9 cellular contexts compared by ENCODE assay signal in the genomic region with DNA sequence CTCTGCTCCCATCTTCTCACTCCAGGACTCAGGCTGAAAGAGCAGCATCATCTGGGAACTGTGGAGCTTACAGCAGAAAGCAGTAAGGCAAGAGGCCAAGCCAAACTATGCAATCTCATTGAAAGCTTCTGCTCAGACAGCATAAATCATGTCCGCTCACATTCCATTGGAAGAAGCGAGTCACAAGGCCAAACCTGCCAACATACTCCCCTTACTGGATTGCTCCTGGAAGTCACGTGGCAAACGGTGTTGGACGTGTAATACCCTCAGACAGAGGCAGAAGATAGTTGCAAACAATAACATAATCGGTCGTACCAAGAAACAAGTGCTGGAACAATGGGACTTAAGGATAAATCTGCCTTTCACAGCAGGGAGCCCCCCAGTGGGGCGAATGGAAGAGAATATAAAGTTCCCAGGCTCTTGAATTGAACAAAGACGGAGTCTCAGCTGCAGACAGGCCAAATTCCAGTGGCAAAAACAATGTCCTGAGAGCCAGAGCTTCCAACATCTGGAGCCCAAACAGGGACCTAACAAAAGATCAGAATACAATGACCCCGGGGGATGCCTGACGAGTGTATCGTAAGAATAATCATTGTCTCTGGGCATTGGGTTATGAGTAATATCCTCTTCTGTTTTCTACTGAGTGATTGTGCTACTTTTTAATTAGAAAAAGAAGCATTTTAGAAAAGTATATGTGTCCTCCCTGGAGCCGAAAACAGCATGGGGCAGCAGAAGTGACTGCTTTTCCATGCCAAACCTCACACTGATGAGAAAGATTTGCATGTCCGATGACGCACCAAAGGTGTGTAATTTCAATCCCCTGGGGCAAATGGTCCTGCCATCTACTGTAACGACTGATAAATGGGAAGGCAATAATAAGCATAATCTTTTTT.
DNase-seq lines count a peak whose midpoint lies in the region; ATAC-seq, FAIRE-seq and TF ChIP-seq lines count a peak whose summit lies in the region.
"Had no signal": no experiment of that assay in that cellular context is flagged by ENCODE, and none has a peak within 500 bp of the region (broad histone marks: within the 10 kb centered on the region; RNA-seq: fewer than 3 reads in every experiment).

No MANE protein-coding gene starts in this region.

- peaks cover 0 to 10% of the 10 kb centered on the region in 2 experiments; a peak in 2 of 4 replicates for H3K4me1 ChIP-seq in SK-N-SH (ENCODE audit: control insufficient read depth in 1 of 2, insufficient read depth in 2 of 2, low read depth in 1 of 2, low read length in 1 of 2)

- no peaks in the 10 kb centered on the region for H3K9me3 ChIP-seq in SK-N-SH

- peaks cover 29% of the 10 kb centered on the region for H3K27me3 Mint-ChIP-seq in progenitor cell of endocrine pancreas

- H3K27ac Mint-ChIP-seq in progenitor cell of endocrine pancreas = peak overlapping the region; percentile 56
- H3K27ac Mint-ChIP-seq: activated CD8-positive, alpha-beta memory T cell treated with anti-CD3 and anti-CD28 coated beads, Interleukin-2, amount 10 ng/mL, durations not matched to agents 7 days and 5 days had no signal

- no peaks in the 10 kb centered on the region for H3K36me3 Mint-ChIP-seq in progenitor cell of endocrine pancreas (ENCODE audit: insufficient read depth)
- H3K36me3 Mint-ChIP-seq: activated CD8-positive, alpha-beta memory T cell treated with anti-CD3 and anti-CD28 coated beads, Interleukin-2, amount 10 ng/mL, durations not matched to agents 7 days and 5 days had no signal

- no peak overlapping the region for H3K4me3 Mint-ChIP-seq in progenitor cell of endocrine pancreas (ENCODE audit: low read depth)
- H3K4me3 Mint-ChIP-seq: activated CD8-positive, alpha-beta memory T cell treated with anti-CD3 and anti-CD28 coated beads, Interleukin-2, amount 10 ng/mL, durations not matched to agents 7 days and 5 days had no signal

- no peaks in the 10 kb centered on the region for H3K9me2 ChIP-seq in SK-N-SH

- TF ChIP-seq CTCF in SK-N-SH (IDR thresholded peaks at IDR 0.05) (0 out of 2 replicates have a peak, but pooled peaks have one; percentile 6), fibroblast of villous mesenchyme (IDR thresholded peaks at IDR 0.05; ENCODE audit: insufficient read depth, low read depth, low read length) (no peak), progenitor cell of endocrine pancreas (IDR thresholded peaks at IDR 0.05; ENCODE audit: unreplicated experiment) (no peak)

- CTCF ChIA-PET in SK-N-SH (lab: Yijun Ruan, JAX) = no interaction called here

- peak overlapping the region; percentile 72 for H2AFZ ChIP-seq in SK-N-SH (ENCODE audit: low read depth)

- H3K27me3 ChIP-seq in SK-N-SH (ENCODE audit: insufficient read depth) = no peaks in the 10 kb centered on the region

- POLR2A ChIA-PET in SK-N-SH (lab: Yijun Ruan, JAX) = no interaction called here

- peak overlapping the region; percentile 61 for H3K4me2 ChIP-seq in SK-N-SH

- FAIRE-seq in frontal cortex (lab: Jason Lieb, UNC) = no peak

- 49% methylated on average over 16 of the region's 16 CpGs for WGBS in SK-N-SH (ENCODE audit: low lambda C conversion rate)

- H3K9me3 Mint-ChIP-seq in progenitor cell of endocrine pancreas (ENCODE audit: low read depth) = no peaks in the 10 kb centered on the region

- H3K36me3 ChIP-seq in SK-N-SH (replicated peaks in 1 of 2; ENCODE audit: control insufficient read depth in 1 of 2, insufficient read depth in 2 of 2, low read length in 1 of 2) = no peaks in the 10 kb centered on the region

- H3K27ac ChIP-seq in SK-N-SH (ENCODE audit: low read depth in 2 of 2, low read length in 1 of 2) = peak overlapping the region; percentile 62 to 80

- peaks cover 6% of the 10 kb centered on the region for H3K4me1 Mint-ChIP-seq in progenitor cell of endocrine pancreas (ENCODE audit: low read depth)
- H3K4me1 Mint-ChIP-seq: activated CD8-positive, alpha-beta memory T cell treated with anti-CD3 and anti-CD28 coated beads, Interleukin-2, amount 10 ng/mL, durations not matched to agents 7 days and 5 days had no signal

- peaks cover 12% of the 10 kb centered on the region for H3F3A ChIP-seq in SK-N-SH (replicated peaks; ENCODE audit: insufficient read depth)

- no peak for TF ChIP-seq RAD21 in SK-N-SH (IDR thresholded peaks at IDR 0.05; ENCODE audit: low read length)

- H3K9ac ChIP-seq in SK-N-SH = peak overlapping the region; percentile 44; the same call in 1 of the 2 replicates

- no peaks in the 10 kb centered on the region for H3K79me2 ChIP-seq in SK-N-SH (ENCODE audit: insufficient read depth)

- no peaks in the 10 kb centered on the region for H4K20me1 ChIP-seq in SK-N-SH (ENCODE audit: insufficient read depth)

- no peak for ATAC-seq in GM18867 (IDR thresholded peaks at IDR 0.05; ENCODE audit: unreplicated experiment)
- no peak for ATAC-seq in GM18909 (IDR thresholded peaks at IDR 0.05; ENCODE audit: poor library complexity, unreplicated experiment)
- no peak for ATAC-seq in HG03469 (IDR thresholded peaks at IDR 0.05; ENCODE audit: unreplicated experiment)
- ATAC-seq: activated CD8-positive, alpha-beta memory T cell treated with anti-CD3 and anti-CD28 coated beads, Interleukin-2, amount 10 ng/mL, durations not matched to agents 7 days and 5 days had no signal

- H3K4me3 ChIP-seq in SK-N-SH (ENCODE audit: low read depth in 2 of 2, low read length in 1 of 2) = peak overlapping the region; percentile 7 to 24; a peak in 2 of 4 replicates
- H3K4me3 ChIP-seq in fibroblast of villous mesenchyme (ENCODE audit: low read depth, low read length) = no peak overlapping the region

- DNase-seq in ELF-1 (ENCODE audit: low read depth, low spot score) (peak; percentile 72), SK-N-SH (no peak), fibroblast of villous mesenchyme (ENCODE audit: low read depth) (peak; percentile 92), progenitor cell of endocrine pancreas (ENCODE audit: low spot score, unreplicated experiment) (no peak), frontal cortex (ENCODE audit: low spot score in 2 of 2) (no peak)
- DNase-seq: activated CD8-positive, alpha-beta memory T cell treated with anti-CD3 and anti-CD28 coated beads, Interleukin-2, amount 10 ng/mL, durations not matched to agents 7 days and 5 days had no signal

- peak in 1 of 2 experiments; percentile 55; a peak in 1 of 4 replicates for TF ChIP-seq EP300 in SK-N-SH (IDR thresholded peaks at IDR 0.05; ENCODE audit: borderline replicate concordance in 1 of 2, low read depth in 1 of 2, low read length in 1 of 2)

TF ChIP-seq in SK-N-SH, 30 proteins besides CTCF, POLR2A, EP300 and RAD21 (continues in another document):
- TF ChIP-seq, protein P1, sequence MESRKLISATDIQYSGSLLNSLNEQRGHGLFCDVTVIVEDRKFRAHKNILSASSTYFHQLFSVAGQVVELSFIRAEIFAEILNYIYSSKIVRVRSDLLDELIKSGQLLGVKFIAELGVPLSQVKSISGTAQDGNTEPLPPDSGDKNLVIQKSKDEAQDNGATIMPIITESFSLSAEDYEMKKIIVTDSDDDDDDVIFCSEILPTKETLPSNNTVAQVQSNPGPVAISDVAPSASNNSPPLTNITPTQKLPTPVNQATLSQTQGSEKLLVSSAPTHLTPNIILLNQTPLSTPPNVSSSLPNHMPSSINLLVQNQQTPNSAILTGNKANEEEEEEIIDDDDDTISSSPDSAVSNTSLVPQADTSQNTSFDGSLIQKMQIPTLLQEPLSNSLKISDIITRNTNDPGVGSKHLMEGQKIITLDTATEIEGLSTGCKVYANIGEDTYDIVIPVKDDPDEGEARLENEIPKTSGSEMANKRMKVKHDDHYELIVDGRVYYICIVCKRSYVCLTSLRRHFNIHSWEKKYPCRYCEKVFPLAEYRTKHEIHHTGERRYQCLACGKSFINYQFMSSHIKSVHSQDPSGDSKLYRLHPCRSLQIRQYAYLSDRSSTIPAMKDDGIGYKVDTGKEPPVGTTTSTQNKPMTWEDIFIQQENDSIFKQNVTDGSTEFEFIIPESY (IDR thresholded peaks at IDR 0.05; ENCODE audit: borderline replicate concordance, low read depth) = no peak
- TF ChIP-seq, protein P2, sequence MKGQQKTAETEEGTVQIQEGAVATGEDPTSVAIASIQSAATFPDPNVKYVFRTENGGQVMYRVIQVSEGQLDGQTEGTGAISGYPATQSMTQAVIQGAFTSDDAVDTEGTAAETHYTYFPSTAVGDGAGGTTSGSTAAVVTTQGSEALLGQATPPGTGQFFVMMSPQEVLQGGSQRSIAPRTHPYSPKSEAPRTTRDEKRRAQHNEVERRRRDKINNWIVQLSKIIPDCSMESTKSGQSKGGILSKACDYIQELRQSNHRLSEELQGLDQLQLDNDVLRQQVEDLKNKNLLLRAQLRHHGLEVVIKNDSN (IDR thresholded peaks at IDR 0.05; ENCODE audit: borderline replicate concordance, low read depth) = peak; percentile 91
- TF ChIP-seq YY1 (IDR thresholded peaks at IDR 0.05; ENCODE audit: low read depth) = no peak
- peak; percentile 51 for TF ChIP-seq TCF12 (IDR thresholded peaks at IDR 0.05)
- TF ChIP-seq, protein P3, sequence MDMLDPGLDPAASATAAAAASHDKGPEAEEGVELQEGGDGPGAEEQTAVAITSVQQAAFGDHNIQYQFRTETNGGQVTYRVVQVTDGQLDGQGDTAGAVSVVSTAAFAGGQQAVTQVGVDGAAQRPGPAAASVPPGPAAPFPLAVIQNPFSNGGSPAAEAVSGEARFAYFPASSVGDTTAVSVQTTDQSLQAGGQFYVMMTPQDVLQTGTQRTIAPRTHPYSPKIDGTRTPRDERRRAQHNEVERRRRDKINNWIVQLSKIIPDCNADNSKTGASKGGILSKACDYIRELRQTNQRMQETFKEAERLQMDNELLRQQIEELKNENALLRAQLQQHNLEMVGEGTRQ (IDR thresholded peaks at IDR 0.05; ENCODE audit: borderline replicate concordance, low read depth, low read length) = peak; percentile 59
- TF ChIP-seq GABPA (IDR thresholded peaks at IDR 0.05; ENCODE audit: low read depth) = no peak
- TF ChIP-seq POLR2AphosphoS5 (IDR thresholded peaks at IDR 0.05; ENCODE audit: low read depth, low read length) = 0 out of 2 replicates have a peak, but pooled peaks have one; percentile 20
- TF ChIP-seq FOSL2 (IDR thresholded peaks at IDR 0.05; ENCODE audit: borderline replicate concordance, low read depth) = no peak
- no peak for TF ChIP-seq FOXJ3 (CRISPR knock-in tag; IDR thresholded peaks at IDR 0.05)
- TF ChIP-seq GATA2 (CRISPR knock-in tag; IDR thresholded peaks at IDR 0.05) = no peak
- no peak for TF ChIP-seq TEAD4 (IDR thresholded peaks at IDR 0.05; ENCODE audit: borderline replicate concordance, insufficient read depth)
- peak; percentile 51; the same call in 1 of the 2 replicates for TF ChIP-seq SIN3A (IDR thresholded peaks at IDR 0.05; ENCODE audit: borderline replicate concordance, low read depth, low read length)
- no peak for TF ChIP-seq RCOR1 (IDR thresholded peaks at IDR 0.05; ENCODE audit: low read length)
- peak; percentile 75 for TF ChIP-seq NFIC (IDR thresholded peaks at IDR 0.05; ENCODE audit: borderline replicate concordance)
- TF ChIP-seq TAF1 (IDR thresholded peaks at IDR 0.05; ENCODE audit: borderline replicate concordance, low read depth, low read length) = no peak
- no peak for TF ChIP-seq RXRA (IDR thresholded peaks at IDR 0.05; ENCODE audit: borderline replicate concordance, low read depth)
- TF ChIP-seq NRF1 (IDR thresholded peaks at IDR 0.05; ENCODE audit: low read depth, low read length) = no peak
- TF ChIP-seq EZH2phosphoT487 (IDR thresholded peaks at IDR 0.05; ENCODE audit: borderline replicate concordance, low read depth) = no peak

Comparison
In these comparisons a context has a peak if more than half of its experiments do, and no peak if none do; other contexts are left out.
1. DNase-seq: peak in ELF-1 (single experiment) and fibroblast of villous mesenchyme (single experiment); none in SK-N-SH (single experiment), progenitor cell of endocrine pancreas (single experiment) and frontal cortex (0 of 2).